In the genomic region with DNA sequence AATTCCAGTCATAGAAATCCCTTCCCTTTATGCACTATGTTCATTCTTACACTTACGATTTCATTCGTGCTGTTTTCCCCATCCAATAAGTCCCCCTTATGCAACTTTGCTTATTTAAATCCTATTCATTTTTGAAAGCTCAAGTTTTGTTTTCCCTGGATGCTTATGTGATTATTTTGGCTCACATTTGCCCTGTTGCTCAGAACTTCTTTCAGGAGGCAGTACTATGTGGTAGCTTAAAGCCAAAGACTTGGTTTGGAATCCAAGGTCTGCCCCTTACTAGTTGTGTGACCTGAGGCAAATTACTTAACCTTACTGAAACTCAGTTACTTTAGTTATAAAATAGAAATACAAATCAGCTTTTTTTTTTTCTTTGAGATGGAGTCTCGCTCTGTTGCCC, we compare ENCODE assay signal across 28 cellular contexts. TPM values are rescaled to one million over a fixed set of nuclear protein-coding genes. Genes with fewer than 3 reads are reported as not detected.
"Had no signal": no experiment of that assay in that cellular context is flagged by ENCODE, and none has a peak within 500 bp of the region (broad histone marks: within the 10 kb centered on the region; RNA-seq: fewer than 3 reads in every experiment).

No MANE protein-coding gene starts in this region.

- H3K4me1 Mint-ChIP-seq: activated CD4-positive, alpha-beta T cell treated with anti-CD3 and anti-CD28 coated beads, Interleukin-2, amount 10 ng/mL, durations not matched to agents 7 days and 5 days; activated naive CD4-positive, alpha-beta T cell treated with anti-CD3 and anti-CD28 coated beads, Interleukin-2, amount 50 U/mL, for 24 hours; nephron had no signal

- H3K4me3 ChIP-seq: skin epidermis, suprapubic skin, vagina had no signal

- H3K36me3 ChIP-seq: brain microvascular endothelial cell, suprapubic skin, vagina had no signal

- H3K9me3 ChIP-seq: suprapubic skin, vagina had no signal

- H3K27ac ChIP-seq: brain microvascular endothelial cell, foreskin keratinocyte, skin epidermis, suprapubic skin, vagina had no signal

- H3K9me3 Mint-ChIP-seq: stimulated activated naive CD8-positive, alpha-beta T cell treated with anti-CD3 and anti-CD28 coated beads, Interleukin-15, Interleukin-2, amounts not matched to agents 100 ng/mL and 50 ng/mL, for 24 hours had no signal

- DNase-seq: activated CD4-positive, alpha-beta T cell treated with anti-CD3 and anti-CD28 coated beads, Interleukin-2, amount 10 ng/mL, durations not matched to agents 7 days and 5 days; activated CD8-positive, alpha-beta memory T cell treated with anti-CD3 and anti-CD28 coated beads, Interleukin-2, amount 50 U/mL, for 4 hours; activated effector memory CD4-positive, alpha-beta T cell treated with Interleukin-2 at 50 U/mL for 16 hours; activated T-cell treated with anti-CD3 and anti-CD28 coated beads, Interleukin-2, amount 50 U/mL, for 4 hours; brain microvascular endothelial cell; cerebellar nuclear complex; effector CD8-positive, alpha-beta T cell; foreskin keratinocyte; glutamatergic neuron; hippocampal formation; islet precursor cell; retina; stimulated activated CD4-positive, alpha-beta T cell treated with anti-CD3 and anti-CD28 coated beads, Interleukin-15, amount 100 ng/mL, for 24 hours; stimulated activated CD4-positive, alpha-beta T cell treated with anti-CD3 and anti-CD28 coated beads, Interleukin-2, amount 100 ng/mL, for 48 hours; T-helper 1 cell; T1000; trophoblast cell had no signal

- H3K27me3 Mint-ChIP-seq: dendritic cell treated with granulocyte-macrophage colony-stimulating factor and Interleukin-4, amounts not matched to agents 40 ng/mL and 50 ng/mL, for 4 days had no signal

- ATAC-seq: activated CD4-positive, CD25-positive, alpha-beta regulatory T cell treated with anti-CD3 and anti-CD28 coated beads, Interleukin-2, amount 50 U/mL, for 24 hours; activated T-cell treated with anti-CD3 and anti-CD28 coated beads, Interleukin-2, amount 50 U/mL, for 4 hours; esophagus mucosa; foreskin keratinocyte; SK-N-SH treated with all-trans-retinoic acid at 6 μM for 48 hours had no signal

- H3K27ac Mint-ChIP-seq: activated CD4-positive, alpha-beta T cell treated with anti-CD3 and anti-CD28 coated beads, Interleukin-2, amount 10 ng/mL, durations not matched to agents 7 days and 5 days; activated naive CD4-positive, alpha-beta T cell treated with anti-CD3 and anti-CD28 coated beads, Interleukin-2, amount 50 U/mL, for 24 hours; dendritic cell treated with granulocyte-macrophage colony-stimulating factor and Interleukin-4, amounts not matched to agents 40 ng/mL and 50 ng/mL, for 4 days; mesothelial cell of epicardium; stimulated activated naive CD8-positive, alpha-beta T cell treated with anti-CD3 and anti-CD28 coated beads, Interleukin-15, Interleukin-2, amounts not matched to agents 100 ng/mL and 50 ng/mL, for 24 hours had no signal

- H3K4me3 Mint-ChIP-seq: activated CD4-positive, alpha-beta T cell treated with anti-CD3 and anti-CD28 coated beads, Interleukin-2, amount 10 ng/mL, durations not matched to agents 7 days and 5 days; activated naive CD4-positive, alpha-beta T cell treated with anti-CD3 and anti-CD28 coated beads, Interleukin-2, amount 50 U/mL, for 24 hours; activated T-cell treated with anti-CD3 and anti-CD28 coated beads, Interleukin-2, amount 50 U/mL, for 4 hours; dendritic cell treated with granulocyte-macrophage colony-stimulating factor and Interleukin-4, amounts not matched to agents 40 ng/mL and 50 ng/mL, for 4 days; mesothelial cell of epicardium; nephron; stimulated activated naive CD8-positive, alpha-beta T cell treated with anti-CD3 and anti-CD28 coated beads, Interleukin-15, Interleukin-2, amounts not matched to agents 100 ng/mL and 50 ng/mL, for 24 hours had no signal

- H3K36me3 Mint-ChIP-seq: activated naive CD4-positive, alpha-beta T cell treated with anti-CD3 and anti-CD28 coated beads, Interleukin-2, amount 50 U/mL, for 24 hours had no signal

- H3K4me1 ChIP-seq: vagina had no signal

- H3K27me3 ChIP-seq: brain microvascular endothelial cell, foreskin keratinocyte, suprapubic skin, vagina had no signal

RNA-seq across cellular contexts. Expression of a gene that starts 59.6 kb away (rescaled TPM):
- total RNA-seq: activated CD4-positive, alpha-beta T cell treated with anti-CD3 and anti-CD28 coated beads, Interleukin-2, amount 10 ng/mL, durations not matched to agents 7 days and 5 days; activated T-cell treated with anti-CD3 and anti-CD28 coated beads, Interleukin-2, amount 50 U/mL, for 4 hours had no signal
